In genomic region chr2:223837290-223838061, GRCh38 we compare ENCODE assay signal across 8 cellular contexts. TPM values are rescaled to one million over a fixed set of nuclear protein-coding genes. Genes with fewer than 3 reads are reported as not detected.
A peak's percentile ranks its signal among the peaks of the same experiment; 100 is the strongest.
DNase-seq lines count a peak whose midpoint lies in the region; ATAC-seq and TF ChIP-seq lines count a peak whose summit lies in the region.

Gene AP1S3 (minus strand): TSS chr2:223837582. CDS start chr2:223837450, 132 bp downstream.

- no peak for TF ChIP-seq CTCF in LNCaP clone FGC (IDR thresholded peaks at IDR 0.05; ENCODE audit: control insufficient read depth, extremely low read depth, insufficient read depth)
- no peak for TF ChIP-seq CTCF in parathyroid adenoma (IDR thresholded peaks at IDR 0.05)
- TF ChIP-seq CTCF in upper lobe of left lung (IDR thresholded peaks at IDR 0.05): peak in 2 of 6 experiments; percentile 14

- H3K4me1 Mint-ChIP-seq in activated naive CD4-positive, alpha-beta T cell treated with anti-CD3 and anti-CD28 coated beads for 36 hours (ENCODE audit: low read depth): peaks cover 13% of the 10 kb centered on the region

- H3K4me2 ChIP-seq in parathyroid adenoma (ENCODE audit: low read length): peak within 1 kb of the TSS; percentile 93

- DNase-seq in GM03348 (ENCODE audit: low spot score) (peak; percentile 87), H4 (ENCODE audit: low spot score) (peak; percentile 53), LNCaP clone FGC (ENCODE audit: low read depth) (peak; percentile 54), SK-N-DZ (ENCODE audit: low spot score) (peak; percentile 38), head of caudate nucleus (peak; percentile 26 to 89 (median 71)), upper lobe of left lung (peak; percentile 82 to 93)
- DNase-seq in activated naive CD4-positive, alpha-beta T cell treated with anti-CD3 and anti-CD28 coated beads for 36 hours: peak; percentile 83

- H3K36me3 Mint-ChIP-seq in activated naive CD4-positive, alpha-beta T cell treated with anti-CD3 and anti-CD28 coated beads for 36 hours (ENCODE audit: low read depth): peaks cover 2% of the 10 kb centered on the region

- no peaks in the 10 kb centered on the region for H3K27me3 ChIP-seq in parathyroid adenoma (ENCODE audit: control insufficient read depth, insufficient read depth, low read length)
- H3K27me3 ChIP-seq in upper lobe of left lung: no peaks in the 10 kb centered on the region

- peak within 1 kb of the TSS; percentile 53 for H3K27ac Mint-ChIP-seq in activated naive CD4-positive, alpha-beta T cell treated with anti-CD3 and anti-CD28 coated beads for 36 hours

- H3K4me3 ChIP-seq in LNCaP clone FGC (ENCODE audit: low read depth, low read length): peak within 1 kb of the TSS; percentile 61
- H3K4me3 ChIP-seq in parathyroid adenoma (ENCODE audit: low read depth, low read length): peak within 1 kb of the TSS; percentile 81
- peak within 1 kb of the TSS; percentile 48 to 90 (median 71) for H3K4me3 ChIP-seq in upper lobe of left lung

- peak in 1 of 4 donors; percentile 46 for TF ChIP-seq POLR2A in upper lobe of left lung (IDR thresholded peaks at IDR 0.05)

- H3K9me3 ChIP-seq in parathyroid adenoma (ENCODE audit: control insufficient read depth, low read length) (no peaks in the 10 kb centered on the region), upper lobe of left lung (no peaks in the 10 kb centered on the region)

- peak within 1 kb of the TSS; percentile 33 for H3K27ac ChIP-seq in parathyroid adenoma
- H3K27ac ChIP-seq in upper lobe of left lung: peak within 1 kb of the TSS; percentile 52 to 83 (median 72)

- WGBS in upper lobe of left lung, 2 donors: 0 to 2% methylated on average over 20 to 38 of the region's 82 CpGs

- peak; percentile 91 to 95 for ATAC-seq in upper lobe of left lung (ENCODE audit: low FRiP score in 2 of 2)

- H3K79me2 ChIP-seq in parathyroid adenoma: no peaks in the 10 kb centered on the region

- H3K27me3 Mint-ChIP-seq in activated naive CD4-positive, alpha-beta T cell treated with anti-CD3 and anti-CD28 coated beads for 36 hours (ENCODE audit: low read depth): peaks cover 2% of the 10 kb centered on the region

- H3K36me3 ChIP-seq in parathyroid adenoma (ENCODE audit: control insufficient read depth, insufficient read depth, low read length) (no peaks in the 10 kb centered on the region), upper lobe of left lung (no peaks in the 10 kb centered on the region)

- H3K9ac ChIP-seq in parathyroid adenoma: no peak within 1 kb of the TSS

- H2AFZ ChIP-seq in parathyroid adenoma: peak within 1 kb of the TSS; percentile 72

- H3K4me1 ChIP-seq in parathyroid adenoma (no peaks in the 10 kb centered on the region), upper lobe of left lung (peaks cover 11 to 17% (median 13%) of the 10 kb centered on the region in 4 donors)

- H3K4me3 Mint-ChIP-seq in activated naive CD4-positive, alpha-beta T cell treated with anti-CD3 and anti-CD28 coated beads for 36 hours: peak within 1 kb of the TSS; percentile 97

- no peaks in the 10 kb centered on the region for H3K9me3 Mint-ChIP-seq in activated naive CD4-positive, alpha-beta T cell treated with anti-CD3 and anti-CD28 coated beads for 36 hours

- intact Hi-C loops in activated naive CD4-positive, alpha-beta T cell treated with anti-CD3 and anti-CD28 coated beads for 36 hours (cut with micrococcal nuclease): loop anchor here (1.0 to 5.0 kb wide), 4 partner anchors 103 to 190 kb away; partner anchors contain the start of gene MRPL44
- intact Hi-C loops in head of caudate nucleus (cut with DNase I): no loop called here

- CTCF ChIA-PET in activated naive CD4-positive, alpha-beta T cell treated with anti-CD3 and anti-CD28 coated beads for 36 hours (lab: Charles Lee): interaction anchor here (1.4 kb wide), 1 partner anchor 106 kb away, joined by 3 read pairs; no protein-coding TSS in a partner anchor

- no peak for TF ChIP-seq EP300 in upper lobe of left lung (IDR thresholded peaks at IDR 0.05)

RNA-seq across cellular contexts. Expression of gene AP1S3, which starts in this region (rescaled TPM):
- total RNA-seq in H4 (2014; rRNA removed; shearing (Covaris generic)): 4.6 and 8.9 TPM in 2 replicates
- 0.93 and 1.3 TPM in 2 replicates for polyA plus RNA-seq in SK-N-DZ (2014; cell fraction: cytosol; rRNA removed)
- 0.47 and 0.91 TPM in 2 replicates for polyA plus RNA-seq in SK-N-DZ (2014; cell fraction: nucleus; rRNA removed)
- 10 to 100 TPM; 10.7 to 12.8 TPM for total RNA-seq in activated naive CD4-positive, alpha-beta T cell treated with anti-CD3 and anti-CD28 coated beads for 36 hours
- total RNA-seq in upper lobe of left lung: 10 to 100 TPM in 4 of 6 donors, 1 to 10 TPM in 2; 2.1 to 23.2 (median 11.5) TPM

Comparison
In these comparisons a context has a peak if more than half of its experiments do, and no peak if none do; other contexts are left out.
1. Peak in every context shown above with its lines: DNase-seq, ATAC-seq, H3K4me3 ChIP-seq and H3K27ac ChIP-seq.